Comparison of ENCODE assay signal across 8 cellular contexts in genomic region chr10:123154092-123154942, GRCh38. TPM values are rescaled to one million over a fixed set of nuclear protein-coding genes. Genes with fewer than 3 reads are reported as not detected.
DNase-seq lines count a peak whose midpoint lies in the region; ATAC-seq lines count a peak whose summit lies in the region.

A gene with protein sequence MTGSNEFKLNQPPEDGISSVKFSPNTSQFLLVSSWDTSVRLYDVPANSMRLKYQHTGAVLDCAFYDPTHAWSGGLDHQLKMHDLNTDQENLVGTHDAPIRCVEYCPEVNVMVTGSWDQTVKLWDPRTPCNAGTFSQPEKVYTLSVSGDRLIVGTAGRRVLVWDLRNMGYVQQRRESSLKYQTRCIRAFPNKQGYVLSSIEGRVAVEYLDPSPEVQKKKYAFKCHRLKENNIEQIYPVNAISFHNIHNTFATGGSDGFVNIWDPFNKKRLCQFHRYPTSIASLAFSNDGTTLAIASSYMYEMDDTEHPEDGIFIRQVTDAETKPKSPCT (plus strand): TSS chr10:123154402. CDS start chr10:123154918, 516 bp downstream.

- intact Hi-C loops in dendritic cell treated with granulocyte-macrophage colony-stimulating factor and Interleukin-4, amounts not matched to agents 40 ng/mL and 50 ng/mL, for 4 days (cut with micrococcal nuclease), result loop anchor here (2.0 to 5.0 kb wide), 2 partner anchors 146 to 782 kb away; partner anchors contain the start of genes ACADSB, IKZF5 and PLEKHA1

- peak; percentile 92 for ATAC-seq in GM19372 (IDR thresholded peaks at IDR 0.05; ENCODE audit: low read depth, unreplicated experiment)
- peak; percentile 79 for ATAC-seq in HG03558 (IDR thresholded peaks at IDR 0.05; ENCODE audit: extremely low read depth, unreplicated experiment)
- peak; percentile 95 for ATAC-seq in left lobe of liver

- peaks cover 39% of the 10 kb centered on the region for H3K27me3 Mint-ChIP-seq in dendritic cell treated with granulocyte-macrophage colony-stimulating factor and Interleukin-4, amounts not matched to agents 40 ng/mL and 50 ng/mL, for 4 days

- H3K36me3 Mint-ChIP-seq in dendritic cell treated with granulocyte-macrophage colony-stimulating factor and Interleukin-4, amounts not matched to agents 40 ng/mL and 50 ng/mL, for 4 days (ENCODE audit: low read depth), result peaks cover 47% of the 10 kb centered on the region

- H3K27ac Mint-ChIP-seq in dendritic cell treated with granulocyte-macrophage colony-stimulating factor and Interleukin-4, amounts not matched to agents 40 ng/mL and 50 ng/mL, for 4 days, result peak within 1 kb of the TSS; percentile 95

- DNase-seq in C1 segment of cervical spinal cord (lab: John Stamatoyannopoulos, UW) (peak; percentile 84 to 99 (median 98)), NCI-H748 treated with DMSO at 0.1 percent for 48 hours (lab: John Stamatoyannopoulos, UW) (peak; percentile 94), left lobe of liver (ENCODE audit: low spot score) (peak; percentile 99)
- DNase-seq in activated CD4-positive, alpha-beta T cell treated with anti-CD3 and anti-CD28 coated beads, Interleukin-2, amount 50 U/mL, for 24 hours (ENCODE audit: low read depth in 1 of 2, low spot score in 1 of 2), result peak; percentile 84 to 97
- DNase-seq in stimulated activated CD4-positive, alpha-beta T cell treated with anti-CD3 and anti-CD28 coated beads, Interleukin-2, amount 100 ng/mL, for 4 hours (ENCODE audit: low read depth), result peak; percentile 94

- H3K4me3 Mint-ChIP-seq in dendritic cell treated with granulocyte-macrophage colony-stimulating factor and Interleukin-4, amounts not matched to agents 40 ng/mL and 50 ng/mL, for 4 days, result peak within 1 kb of the TSS; percentile 96

- peaks cover 45% of the 10 kb centered on the region for H3K4me1 Mint-ChIP-seq in dendritic cell treated with granulocyte-macrophage colony-stimulating factor and Interleukin-4, amounts not matched to agents 40 ng/mL and 50 ng/mL, for 4 days (ENCODE audit: low read depth)

- no peaks in the 10 kb centered on the region for H3K9me3 Mint-ChIP-seq in dendritic cell treated with granulocyte-macrophage colony-stimulating factor and Interleukin-4, amounts not matched to agents 40 ng/mL and 50 ng/mL, for 4 days

RNA-seq across cellular contexts. Expression of the gene that starts here (rescaled TPM):
- 24.8 TPM for total RNA-seq in left lobe of liver

Comparison
In these comparisons a context has a peak if more than half of its experiments do, and no peak if none do; other contexts are left out.
1. Peak in every context shown above with its lines: DNase-seq and ATAC-seq.